Comparison of ENCODE assay signal across 2 cellular contexts in genomic region chr4:185210102-185210981, GRCh38.
TF ChIP-seq lines count a peak whose summit lies in the region.

No MANE protein-coding gene starts in this region.

TF ChIP-seq in IMR-90, 13 proteins besides CTCF, POLR2A, EP300 and RAD21:
- no peak for TF ChIP-seq RFX5 (IDR thresholded peaks at IDR 0.05; ENCODE audit: low read depth, low read length)
- no peak for TF ChIP-seq SMC3 (IDR thresholded peaks at IDR 0.05; ENCODE audit: low read depth, low read length)
- no peak for TF ChIP-seq FOS (IDR thresholded peaks at IDR 0.05; ENCODE audit: low read depth, low read length)
- no peak for TF ChIP-seq CEBPB (IDR thresholded peaks at IDR 0.05; ENCODE audit: low read depth, low read length)
- no peak for TF ChIP-seq MAFK (IDR thresholded peaks at IDR 0.05; ENCODE audit: low read depth, low read length)
- TF ChIP-seq BHLHE40 (IDR thresholded peaks at IDR 0.05; ENCODE audit: low read depth, low read length): no peak
- TF ChIP-seq NFE2L2 (IDR thresholded peaks at IDR 0.05; ENCODE audit: low read depth, low read length): no peak

TF ChIP-seq in liver, 16 proteins besides CTCF, POLR2A, EP300 and RAD21:
- TF ChIP-seq REST (IDR thresholded peaks at IDR 0.05): no peak
- peak in 1 of 2 donors; percentile 57 for TF ChIP-seq RXRA (IDR thresholded peaks at IDR 0.05)
TF ChIP-seq in liver: peak in this region for 1.
